In the genomic region with DNA sequence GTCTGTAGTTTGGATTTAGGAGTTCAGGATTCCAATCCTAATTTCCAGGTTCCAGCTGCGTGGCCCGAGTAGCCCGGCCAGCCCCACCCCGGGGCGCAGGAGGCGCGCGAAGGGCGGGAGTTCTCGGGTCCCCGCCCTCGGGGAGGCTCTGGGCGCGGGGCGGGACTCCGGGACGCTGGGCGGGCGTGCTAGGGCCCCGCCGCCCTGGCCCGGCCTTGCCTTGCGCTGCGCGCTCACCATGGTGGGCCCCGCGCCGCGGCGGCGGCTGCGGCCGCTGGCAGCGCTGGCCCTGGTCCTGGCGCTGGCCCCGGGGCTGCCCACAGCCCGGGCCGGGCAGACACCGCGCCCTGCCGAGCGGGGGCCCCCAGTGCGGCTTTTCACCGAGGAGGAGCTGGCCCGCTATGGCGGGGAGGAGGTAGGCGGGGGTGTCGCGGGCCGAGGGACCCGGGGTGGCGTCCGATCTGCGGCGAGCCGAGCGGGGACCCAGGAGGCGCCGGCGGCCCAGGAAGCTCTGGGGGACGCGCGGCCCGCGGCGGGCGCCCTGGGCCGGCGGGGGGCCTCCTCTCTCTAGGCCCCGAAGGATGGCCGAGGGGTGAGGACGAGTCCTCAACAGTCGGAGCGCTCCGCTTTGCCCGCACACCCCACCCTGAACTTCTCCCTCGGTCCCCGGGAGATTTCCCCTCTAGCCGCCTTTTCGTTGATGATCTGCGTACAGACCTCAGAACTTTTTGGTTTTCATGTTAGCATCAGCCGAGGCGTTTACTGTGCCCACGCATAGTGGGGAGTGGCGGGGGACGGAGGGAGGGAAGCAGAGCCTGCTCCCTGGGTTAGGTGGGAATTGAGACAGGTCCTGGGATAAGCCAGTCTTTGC, we compare ENCODE assay signal across 8 cellular contexts. TPM values are rescaled to one million over a fixed set of nuclear protein-coding genes. Genes with fewer than 3 reads are reported as not detected.
DNase-seq lines count a peak whose midpoint lies in the region; ATAC-seq and TF ChIP-seq lines count a peak whose summit lies in the region.

NENF (plus strand) TSS at position 215 of the 871 bp plus-strand sequence; CDS start at position 239, 24 bp downstream.

- H3K4me1 ChIP-seq in right cardiac atrium (ENCODE audit: control insufficient read depth, insufficient read depth, low read length) (peaks cover 3% of the 10 kb centered on the region), rectal smooth muscle tissue (ENCODE audit: control insufficient read depth, insufficient read depth, low read length) (peaks cover 7% of the 10 kb centered on the region), vagina (peaks cover 21% of the 10 kb centered on the region)

- peak; percentile 85 for DNase-seq in GM12865 (ENCODE audit: low read depth)
- DNase-seq in HFFc6 = peak; percentile 50
- DNase-seq in NB4 (ENCODE audit: low read depth) = peak; percentile 88
- peak; percentile 88 to 96 (median 95) for DNase-seq in right cardiac atrium
- DNase-seq in vagina (ENCODE audit: extremely low spot score in 2 of 2) = no peak

- no peak within 1 kb of the TSS; the same call in none of the 2 replicates for H3K27ac Mint-ChIP-seq in HFFc6
- H3K27ac Mint-ChIP-seq in T-helper 1 cell treated with Interleukin-12 subunit alpha and Interleukin-12 subunit beta and Interleukin-4 antibody, amounts not matched to agents 30 μg/mL and 1 μg/mL, for 36 hours = no peak within 1 kb of the TSS

- H3K9ac ChIP-seq in rectal smooth muscle tissue (ENCODE audit: low read length) = peak within 1 kb of the TSS; percentile 54

- H3K27ac ChIP-seq in angular gyrus (ENCODE audit: low read depth, low read length) (peak within 1 kb of the TSS; percentile 83), right cardiac atrium (ENCODE audit: low read length) (peak within 1 kb of the TSS; percentile 54), rectal smooth muscle tissue (ENCODE audit: low read depth, low read length) (peak within 1 kb of the TSS; percentile 81), vagina (peak within 1 kb of the TSS; percentile 88)

- no peaks in the 10 kb centered on the region for H3K36me3 ChIP-seq in rectal smooth muscle tissue (ENCODE audit: control insufficient read depth, insufficient read depth, low read length)
- no peaks in the 10 kb centered on the region for H3K36me3 ChIP-seq in vagina

- H3K4me3 ChIP-seq in GM12865 (ENCODE audit: low read depth, low read length) = peak within 1 kb of the TSS; percentile 81
- H3K4me3 ChIP-seq in NB4 (ENCODE audit: low read depth, low read length) = peak within 1 kb of the TSS; percentile 77
- H3K4me3 ChIP-seq in right cardiac atrium (ENCODE audit: low read length) = peak within 1 kb of the TSS; percentile 76
- H3K4me3 ChIP-seq in rectal smooth muscle tissue (ENCODE audit: low read length) = peak within 1 kb of the TSS; percentile 89
- peak within 1 kb of the TSS; percentile 77 to 97 for H3K4me3 ChIP-seq in vagina

- peak within 1 kb of the TSS; percentile 87 for H3K4me3 Mint-ChIP-seq in HFFc6
- H3K4me3 Mint-ChIP-seq in T-helper 1 cell treated with Interleukin-12 subunit alpha and Interleukin-12 subunit beta and Interleukin-4 antibody, amounts not matched to agents 30 μg/mL and 1 μg/mL, for 36 hours = peak within 1 kb of the TSS; percentile 68

- WGBS in right cardiac atrium = under 1% methylated on average over 86 of the region's 86 CpGs

- 0 out of 2 replicates have a peak, but pooled peaks cover 4% of the 10 kb centered on the region for H3K36me3 Mint-ChIP-seq in HFFc6 (ENCODE audit: low read depth)
- H3K36me3 Mint-ChIP-seq in T-helper 1 cell treated with Interleukin-12 subunit alpha and Interleukin-12 subunit beta and Interleukin-4 antibody, amounts not matched to agents 30 μg/mL and 1 μg/mL, for 36 hours (ENCODE audit: low read depth) = peaks cover 2% of the 10 kb centered on the region

- no peaks in the 10 kb centered on the region for H3K27me3 ChIP-seq in right cardiac atrium (ENCODE audit: control insufficient read depth, insufficient read depth)
- H3K27me3 ChIP-seq in rectal smooth muscle tissue (ENCODE audit: control insufficient read depth, insufficient read depth, low read length) = no peaks in the 10 kb centered on the region
- H3K27me3 ChIP-seq in vagina = no peaks in the 10 kb centered on the region

- TF ChIP-seq POLR2A in NB4 (IDR thresholded peaks at IDR 0.05; ENCODE audit: extremely low read depth, insufficient read length) (peak; percentile 87), vagina (IDR thresholded peaks at IDR 0.05) (peak in 1 of 2 donors; percentile 85)

- no peaks in the 10 kb centered on the region for H3K9me3 ChIP-seq in right cardiac atrium (ENCODE audit: control insufficient read depth, low read length)
- no peaks in the 10 kb centered on the region for H3K9me3 ChIP-seq in vagina

- H3K9me3 Mint-ChIP-seq in HFFc6 = no peaks in the 10 kb centered on the region
- H3K9me3 Mint-ChIP-seq in T-helper 1 cell treated with Interleukin-12 subunit alpha and Interleukin-12 subunit beta and Interleukin-4 antibody, amounts not matched to agents 30 μg/mL and 1 μg/mL, for 36 hours = no peaks in the 10 kb centered on the region

- peaks cover 39% of the 10 kb centered on the region for H3K4me1 Mint-ChIP-seq in HFFc6 (ENCODE audit: low read depth)
- H3K4me1 Mint-ChIP-seq in T-helper 1 cell treated with Interleukin-12 subunit alpha and Interleukin-12 subunit beta and Interleukin-4 antibody, amounts not matched to agents 30 μg/mL and 1 μg/mL, for 36 hours (ENCODE audit: low read depth) = peaks cover 26% of the 10 kb centered on the region

- intact Hi-C loops in right cardiac atrium (cut with DNase I) (no loop called here), vagina (cut with DNase I) (no loop called here)

- ATAC-seq in right cardiac atrium = peak; percentile 99

- no peak for TF ChIP-seq CTCF in GM12865 (IDR thresholded peaks at IDR 0.05; ENCODE audit: insufficient read depth, low read depth, low read length, missing control alignments)
- no peak for TF ChIP-seq CTCF in HFFc6 (IDR thresholded peaks at IDR 0.05)
- no peak for TF ChIP-seq CTCF in NB4 (IDR thresholded peaks at IDR 0.05; ENCODE audit: low read depth, low read length)
- no peak for TF ChIP-seq CTCF in vagina (IDR thresholded peaks at IDR 0.05)

- H3K27me3 Mint-ChIP-seq in HFFc6 (ENCODE audit: insufficient read depth) = peaks cover 4% of the 10 kb centered on the region; the same call in 1 of the 2 replicates
- H3K27me3 Mint-ChIP-seq in T-helper 1 cell treated with Interleukin-12 subunit alpha and Interleukin-12 subunit beta and Interleukin-4 antibody, amounts not matched to agents 30 μg/mL and 1 μg/mL, for 36 hours (ENCODE audit: low read depth) = peaks cover 6% of the 10 kb centered on the region

RNA-seq across cellular contexts. Expression of gene NENF, which starts in this region (rescaled TPM):
- 10 to 100 TPM; 43.7 to 47.7 (median 46.3) TPM for total RNA-seq in HFFc6 (2021; fragmentation: NEBNext Ultra II Directional; extraction: Animal tissue kit (Norgen Biotek cat#: 25700))
- total RNA-seq in right cardiac atrium = 100 to 1,000 TPM in 3 of 4 donors, 10 to 100 TPM in 1; 99.4 to 117 (median 104) TPM
- 121 TPM for polyA plus RNA-seq in right cardiac atrium
- 110 TPM for total RNA-seq in vagina

Comparison
In these comparisons a context has a peak if more than half of its experiments do, and no peak if none do; other contexts are left out.
1. DNase-seq: peak in GM12865 (single experiment), HFFc6 (single experiment), NB4 (single experiment) and right cardiac atrium (3 of 3); none in vagina (0 of 2).
2. Peak in every context shown above with its lines, with median percentiles within 50 percentile points of each other: H3K4me3 ChIP-seq and H3K27ac ChIP-seq.